ENCODE assay signal across 9 cellular contexts in the genomic region with DNA sequence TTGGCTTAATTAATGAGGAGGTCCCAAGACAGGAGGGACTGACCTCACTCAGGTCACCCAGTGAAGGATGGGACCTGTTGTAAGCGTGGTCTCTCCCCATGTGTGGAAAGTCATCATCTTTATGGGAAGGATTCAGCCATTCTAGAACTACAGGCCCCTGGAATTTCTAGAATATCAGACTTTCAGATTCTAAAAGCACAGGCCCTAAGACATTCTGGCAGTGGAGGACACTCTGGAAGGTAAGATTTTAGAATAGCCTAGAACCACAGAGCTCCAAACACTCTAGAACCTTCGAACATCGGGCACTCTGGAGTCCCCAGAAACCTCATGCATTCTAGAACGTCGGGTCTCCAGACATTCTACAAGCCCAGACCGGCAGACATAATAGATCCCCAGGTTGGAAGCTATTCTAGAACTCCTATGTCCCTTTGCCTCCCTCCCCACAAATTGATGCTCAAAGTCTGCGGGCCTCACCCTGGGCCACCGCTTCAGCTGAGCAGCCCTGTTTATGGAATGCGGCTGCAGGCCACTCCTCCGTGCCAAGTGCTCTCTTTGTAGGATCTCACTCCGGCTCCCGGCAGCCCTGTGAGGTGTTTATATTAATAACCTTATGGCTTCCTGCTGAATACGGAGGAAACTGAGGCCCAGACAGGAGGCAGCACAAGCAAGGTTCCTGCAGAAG. TPM values are rescaled to one million over a fixed set of nuclear protein-coding genes. Genes with fewer than 3 reads are reported as not detected.
A peak's percentile ranks its signal among the peaks of the same experiment; 100 is the strongest.
DNase-seq lines count a peak whose midpoint lies in the region; ATAC-seq, FAIRE-seq and TF ChIP-seq lines count a peak whose summit lies in the region.
"Had no signal": no experiment of that assay in that cellular context is flagged by ENCODE, and none has a peak within 500 bp of the region (broad histone marks: within the 10 kb centered on the region; RNA-seq: fewer than 3 reads in every experiment).

No MANE protein-coding gene starts in this region.

- TF ChIP-seq CTCF in suprapubic skin (IDR thresholded peaks at IDR 0.05): no peak

- no peaks in the 10 kb centered on the region for H3K9me3 ChIP-seq in suprapubic skin

- DNase-seq in activated T-cell treated with anti-CD3 and anti-CD28 coated beads, Interleukin-2, amount 50 U/mL, for 4 hours: no peak
- DNase-seq in activated T-cell treated with anti-CD3 and anti-CD28 coated beads for 4 hours (no peak), iris pigment epithelial cell (ENCODE audit: low read depth) (peak; percentile 16), suprapubic skin (ENCODE audit: low spot score in 2 of 2) (no peak), GM19239 (ENCODE audit: insufficient read length, low spot score) (no peak)
- DNase-seq in activated T-helper 2 cell treated with anti-CD3 and anti-CD28 coated beads, Interferon-gamma antibody, Interleukin-2, Interleukin-4, amounts not matched to agents 10 μg/mL and 5 μg/mL and 100 μg/mL, durations not matched to agents 14 hours and 24 hours and 36 hours (ENCODE audit: low spot score): no peak

- no peaks in the 10 kb centered on the region for H3K36me3 Mint-ChIP-seq in activated T-cell treated with anti-CD3 and anti-CD28 coated beads, Interleukin-2, amount 50 U/mL, for 4 hours (ENCODE audit: insufficient read depth)
- H3K36me3 Mint-ChIP-seq in activated T-helper 2 cell treated with anti-CD3 and anti-CD28 coated beads, Interferon-gamma antibody, Interleukin-2, Interleukin-4, amounts not matched to agents 10 μg/mL and 5 μg/mL and 100 μg/mL, durations not matched to agents 14 hours and 24 hours and 36 hours (ENCODE audit: low read depth): no peaks in the 10 kb centered on the region

- peak overlapping the region; percentile 35 for H3K27ac ChIP-seq in suprapubic skin

- H3K4me3 Mint-ChIP-seq in activated T-cell treated with anti-CD3 and anti-CD28 coated beads, Interleukin-2, amount 50 U/mL, for 4 hours: peak overlapping the region; percentile 79
- H3K4me3 Mint-ChIP-seq in activated T-helper 2 cell treated with anti-CD3 and anti-CD28 coated beads, Interferon-gamma antibody, Interleukin-2, Interleukin-4, amounts not matched to agents 10 μg/mL and 5 μg/mL and 100 μg/mL, durations not matched to agents 14 hours and 24 hours and 36 hours (ENCODE audit: low read depth): peak overlapping the region; percentile 79

- H3K4me1 Mint-ChIP-seq in activated T-cell treated with anti-CD3 and anti-CD28 coated beads, Interleukin-2, amount 50 U/mL, for 4 hours (ENCODE audit: low read depth): peaks cover 9% of the 10 kb centered on the region
- H3K4me1 Mint-ChIP-seq in activated T-helper 2 cell treated with anti-CD3 and anti-CD28 coated beads, Interferon-gamma antibody, Interleukin-2, Interleukin-4, amounts not matched to agents 10 μg/mL and 5 μg/mL and 100 μg/mL, durations not matched to agents 14 hours and 24 hours and 36 hours (ENCODE audit: low read depth): peaks cover 11% of the 10 kb centered on the region

- no peak for TF ChIP-seq EP300 in suprapubic skin (IDR thresholded peaks at IDR 0.05)

- H3K4me1 ChIP-seq in suprapubic skin: peaks cover 20% of the 10 kb centered on the region

- no peak for TF ChIP-seq POLR2A in suprapubic skin (IDR thresholded peaks at IDR 0.05)

- H3K27ac Mint-ChIP-seq in activated T-helper 2 cell treated with anti-CD3 and anti-CD28 coated beads, Interferon-gamma antibody, Interleukin-2, Interleukin-4, amounts not matched to agents 10 μg/mL and 5 μg/mL and 100 μg/mL, durations not matched to agents 14 hours and 24 hours and 36 hours: no peak overlapping the region

- peak overlapping the region; percentile 60 for H3K4me3 ChIP-seq in suprapubic skin

- intact Hi-C loops in activated T-helper 2 cell treated with anti-CD3 and anti-CD28 coated beads, Interferon-gamma antibody, Interleukin-2, Interleukin-4, amounts not matched to agents 10 μg/mL and 5 μg/mL and 100 μg/mL, durations not matched to agents 14 hours and 24 hours and 36 hours (cut with micrococcal nuclease): loop anchor here (10.0 kb wide), 1 partner anchor 90 kb away; no protein-coding TSS in a partner anchor

- peaks cover 58% of the 10 kb centered on the region for H3K27me3 ChIP-seq in suprapubic skin

- H3K9me3 Mint-ChIP-seq in activated T-cell treated with anti-CD3 and anti-CD28 coated beads, Interleukin-2, amount 50 U/mL, for 4 hours: no peaks in the 10 kb centered on the region
- H3K9me3 Mint-ChIP-seq in activated T-helper 2 cell treated with anti-CD3 and anti-CD28 coated beads, Interferon-gamma antibody, Interleukin-2, Interleukin-4, amounts not matched to agents 10 μg/mL and 5 μg/mL and 100 μg/mL, durations not matched to agents 14 hours and 24 hours and 36 hours: no peaks in the 10 kb centered on the region

- WGBS in suprapubic skin: 35% methylated on average over 9 of the region's 13 CpGs

- H3K36me3 ChIP-seq in suprapubic skin: no peaks in the 10 kb centered on the region

- peaks cover 60% of the 10 kb centered on the region for H3K27me3 Mint-ChIP-seq in activated T-cell treated with anti-CD3 and anti-CD28 coated beads, Interleukin-2, amount 50 U/mL, for 4 hours (ENCODE audit: low read depth)
- H3K27me3 Mint-ChIP-seq in activated T-helper 2 cell treated with anti-CD3 and anti-CD28 coated beads, Interferon-gamma antibody, Interleukin-2, Interleukin-4, amounts not matched to agents 10 μg/mL and 5 μg/mL and 100 μg/mL, durations not matched to agents 14 hours and 24 hours and 36 hours (ENCODE audit: low read depth): peaks cover 30% of the 10 kb centered on the region

- no peak for FAIRE-seq in GM19239 (lab: Jason Lieb, UNC)

- ATAC-seq in activated T-cell treated with anti-CD3 and anti-CD28 coated beads, Interleukin-2, amount 50 U/mL, for 4 hours: peak in 1 of 2 donors; percentile 19
- ATAC-seq in HG02981 (IDR thresholded peaks at IDR 0.05; ENCODE audit: unreplicated experiment): no peak
- no peak for ATAC-seq in HG03469 (IDR thresholded peaks at IDR 0.05; ENCODE audit: unreplicated experiment)

RNA-seq across cellular contexts. Expression of gene KLK15, which starts 1.9 kb away (rescaled TPM):
- not detected for total RNA-seq in activated T-cell treated with anti-CD3 and anti-CD28 coated beads, Interleukin-2, amount 50 U/mL, for 4 hours
- total RNA-seq in activated T-helper 2 cell treated with anti-CD3 and anti-CD28 coated beads, Interferon-gamma antibody, Interleukin-2, Interleukin-4, amounts not matched to agents 10 μg/mL and 5 μg/mL and 100 μg/mL, durations not matched to agents 14 hours and 24 hours and 36 hours: not detected in 2 replicates
- total RNA-seq in suprapubic skin: not detected
- total RNA-seq: dermis microvascular lymphatic vessel endothelial cell had no signal

RNA-seq across cellular contexts. Expression of gene KLK1, which starts 11.7 kb away (rescaled TPM):
- total RNA-seq in activated T-cell treated with anti-CD3 and anti-CD28 coated beads, Interleukin-2, amount 50 U/mL, for 4 hours: 1 to 10 TPM in 1 of 3 donors, under 1 TPM in 2; 0.58 to 1.1 (median 0.71) TPM
- 3.0 and 3.5 TPM in 2 replicates for total RNA-seq in activated T-helper 2 cell treated with anti-CD3 and anti-CD28 coated beads, Interferon-gamma antibody, Interleukin-2, Interleukin-4, amounts not matched to agents 10 μg/mL and 5 μg/mL and 100 μg/mL, durations not matched to agents 14 hours and 24 hours and 36 hours
- total RNA-seq in suprapubic skin: 10 to 100 TPM; 34.3 to 58.3 (median 40.5) TPM
- total RNA-seq: dermis microvascular lymphatic vessel endothelial cell had no signal

RNA-seq across cellular contexts. Expression of gene KLK3, which starts 19.5 kb away (rescaled TPM):
- not detected for total RNA-seq in activated T-cell treated with anti-CD3 and anti-CD28 coated beads, Interleukin-2, amount 50 U/mL, for 4 hours
- not detected in 2 replicates for total RNA-seq in activated T-helper 2 cell treated with anti-CD3 and anti-CD28 coated beads, Interferon-gamma antibody, Interleukin-2, Interleukin-4, amounts not matched to agents 10 μg/mL and 5 μg/mL and 100 μg/mL, durations not matched to agents 14 hours and 24 hours and 36 hours
- 1 to 10 TPM in 1 of 4 donors, under 1 TPM in 3; 0.24 to 1.9 (median 0.67) TPM for total RNA-seq in suprapubic skin
- total RNA-seq: dermis microvascular lymphatic vessel endothelial cell had no signal

RNA-seq across cellular contexts. Expression of gene KLK2, which starts 38.0 kb away (rescaled TPM):
- not detected for total RNA-seq in activated T-cell treated with anti-CD3 and anti-CD28 coated beads, Interleukin-2, amount 50 U/mL, for 4 hours
- total RNA-seq in activated T-helper 2 cell treated with anti-CD3 and anti-CD28 coated beads, Interferon-gamma antibody, Interleukin-2, Interleukin-4, amounts not matched to agents 10 μg/mL and 5 μg/mL and 100 μg/mL, durations not matched to agents 14 hours and 24 hours and 36 hours: 0.44 TPM in 1 of 2 replicates, not detected in the other
- total RNA-seq in suprapubic skin: not detected
- total RNA-seq: dermis microvascular lymphatic vessel endothelial cell had no signal

RNA-seq across cellular contexts. Expression of gene ACP4, which starts 45.0 kb away (rescaled TPM):
- total RNA-seq in activated T-cell treated with anti-CD3 and anti-CD28 coated beads, Interleukin-2, amount 50 U/mL, for 4 hours: not detected
- not detected in 2 replicates for total RNA-seq in activated T-helper 2 cell treated with anti-CD3 and anti-CD28 coated beads, Interferon-gamma antibody, Interleukin-2, Interleukin-4, amounts not matched to agents 10 μg/mL and 5 μg/mL and 100 μg/mL, durations not matched to agents 14 hours and 24 hours and 36 hours
- under 1 TPM in 2 of 4 donors, not detected in 2; 0.49 to 0.97 TPM for total RNA-seq in suprapubic skin
- total RNA-seq: dermis microvascular lymphatic vessel endothelial cell had no signal
